In genomic region chr7:71237945-71238344, GRCh38 we compare ENCODE assay signal across 14 cellular contexts.
DNase-seq lines count a peak whose midpoint lies in the region; ATAC-seq and TF ChIP-seq lines count a peak whose summit lies in the region.
"Had no signal": no experiment of that assay in that cellular context is flagged by ENCODE, and none has a peak within 500 bp of the region (broad histone marks: within the 10 kb centered on the region; RNA-seq: fewer than 3 reads in every experiment).

No MANE protein-coding gene starts in this region.

- H3K27me3 Mint-ChIP-seq in nephron (ENCODE audit: low read depth) = no peaks in the 10 kb centered on the region

- no peak overlapping the region for H3K4me3 Mint-ChIP-seq in nephron
- H3K4me3 Mint-ChIP-seq: T-helper 2 cell treated with Interferon-gamma antibody and Interleukin-4, amounts not matched to agents 5 μg/mL and 100 μg/mL, for 36 hours had no signal

- H3K9me3 ChIP-seq in NT2/D1 (ENCODE audit: insufficient read depth, low read length) (no peaks in the 10 kb centered on the region; the same call in 1 of the 2 replicates), esophagus squamous epithelium (no peaks in the 10 kb centered on the region), transverse colon (no peaks in the 10 kb centered on the region)

- 29 to 55% methylated on average over 2 of the region's 2 CpGs for WGBS in esophagus squamous epithelium, 2 donors
- 48% methylated on average over 2 of the region's 2 CpGs; no CpG with 5 or more reads in 1 of the 2 donors for WGBS in transverse colon (ENCODE audit: low coverage in 1 of 2), 2 donors

- H3K36me3 Mint-ChIP-seq in nephron (ENCODE audit: low read depth) = no peaks in the 10 kb centered on the region

- no peaks in the 10 kb centered on the region for H3K36me3 ChIP-seq in NT2/D1 (ENCODE audit: insufficient read depth, insufficient read length, low read length)
- no peaks in the 10 kb centered on the region for H3K36me3 ChIP-seq in esophagus squamous epithelium
- H3K36me3 ChIP-seq in transverse colon = no peaks in the 10 kb centered on the region

- no peaks in the 10 kb centered on the region for H3K27me3 ChIP-seq in NT2/D1 (ENCODE audit: insufficient read depth, insufficient read length)
- no peaks in the 10 kb centered on the region for H3K27me3 ChIP-seq in esophagus squamous epithelium
- H3K27me3 ChIP-seq in transverse colon = no peaks in the 10 kb centered on the region

- H3K4me1 Mint-ChIP-seq in nephron = peaks cover 40% of the 10 kb centered on the region

- H3K4me1 ChIP-seq in NT2/D1 (ENCODE audit: insufficient read depth, insufficient read length) (peaks cover 3% of the 10 kb centered on the region), esophagus squamous epithelium (peaks cover 0 to 41% (median 6%) of the 10 kb centered on the region in 3 donors), transverse colon (peaks cover 0 to 9% (median 5%) of the 10 kb centered on the region in 4 donors)

- peak in 1 of 6 experiments; percentile 27 for TF ChIP-seq CTCF in esophagus squamous epithelium (IDR thresholded peaks at IDR 0.05)
- TF ChIP-seq CTCF in nephron (IDR thresholded peaks at IDR 0.05; ENCODE audit: unreplicated experiment in 3 of 3) = peak in 2 of 3 experiments; percentile 12 to 22
- peak in 1 of 5 experiments; percentile 27 for TF ChIP-seq CTCF in transverse colon (IDR thresholded peaks at IDR 0.05)

- no peak overlapping the region for H3K4me3 ChIP-seq in NT2/D1 (ENCODE audit: insufficient read length, low read depth)
- no peak overlapping the region for H3K4me3 ChIP-seq in esophagus squamous epithelium
- H3K4me3 ChIP-seq in transverse colon = no peak overlapping the region

- TF ChIP-seq POLR2A in esophagus squamous epithelium (IDR thresholded peaks at IDR 0.05) (no peak), transverse colon (IDR thresholded peaks at IDR 0.05) (no peak)

- H3K27ac Mint-ChIP-seq in nephron = peak overlapping the region; percentile 31 to 76 (median 72)
- H3K27ac Mint-ChIP-seq: T-helper 2 cell treated with Interferon-gamma antibody and Interleukin-4, amounts not matched to agents 5 μg/mL and 100 μg/mL, for 36 hours had no signal

- in situ Hi-C loops in transverse colon (cut with MboI; ENCODE audit: low pct_ligation_motif_present in 1 of 4, low pct_unique_long_range_greater_than_20kb in 1 of 4, low sequenced_read_pairs in 3 of 4) = no loop called here

- H3K9me3 Mint-ChIP-seq in nephron = peaks cover 2% of the 10 kb centered on the region

- no peak for TF ChIP-seq EP300 in transverse colon (IDR thresholded peaks at IDR 0.05; ENCODE audit: low read depth)

- ATAC-seq in GM21576 (IDR thresholded peaks at IDR 0.05; ENCODE audit: unreplicated experiment) = no peak
- ATAC-seq in GM21825 (IDR thresholded peaks at IDR 0.05; ENCODE audit: unreplicated experiment) = no peak
- ATAC-seq: HCT116; stimulated activated naive CD8-positive, alpha-beta T cell treated with anti-CD3 and anti-CD28 coated beads, Interleukin-15, Interleukin-2, amounts not matched to agents 100 U/mL and 50 U/mL, for 24 hours had no signal

- peak; percentile 27 for DNase-seq in NT2/D1 (ENCODE audit: low read depth, low spot score)
- no peak for DNase-seq in esophagus squamous epithelium (lab: John Stamatoyannopoulos, UW)
- DNase-seq in transverse colon = no peak
- no peak for DNase-seq in activated gamma-delta T cell (lab: John Stamatoyannopoulos, UW)
- DNase-seq: activated CD4-positive, alpha-beta T cell treated with anti-CD3 and anti-CD28 coated beads, Interleukin-2, amount 50 U/mL, for 1 hour; midbrain; NCI-H345; stimulated activated naive CD8-positive, alpha-beta T cell treated with anti-CD3 and anti-CD28 coated beads, Interleukin-15, Interleukin-2, amounts not matched to agents 100 U/mL and 50 U/mL, for 24 hours had no signal

- intact Hi-C loops in esophagus squamous epithelium (cut with DNase I) (no loop called here), transverse colon (cut with DNase I; ENCODE audit: low total_unique reads) (no loop called here)

- no peak overlapping the region for H3K9ac ChIP-seq in NT2/D1 (ENCODE audit: insufficient read length, low read depth)

- H3K27ac ChIP-seq in esophagus squamous epithelium (peak overlapping the region; percentile 13 to 79 (median 78)), transverse colon (peak overlapping the region; percentile 18 to 75 (median 65))
- H3K27ac ChIP-seq: epithelial cell of prostate had no signal
